ENCODE assay signal across 8 cellular contexts in genomic region chr5:138632900-138633489, GRCh38. TPM values are rescaled to one million over a fixed set of nuclear protein-coding genes. Genes with fewer than 3 reads are reported as not detected.
DNase-seq lines count a peak whose midpoint lies in the region; TF ChIP-seq lines count a peak whose summit lies in the region.

No MANE protein-coding gene starts in this region.

- 36 to 41% methylated on average over 16 to 17 of the region's 17 CpGs for WGBS in GM23248 (ENCODE audit: low coverage in 1 of 2, low lambda C conversion rate in 2 of 2, missing lambda C conversion rate in 2 of 2), 2 experiments

- H3K79me2 ChIP-seq in GM23248 (ENCODE audit: insufficient read depth), result no peaks in the 10 kb centered on the region

- H2AFZ ChIP-seq in GM23248, result peak overlapping the region; percentile 67

- H3K9me3 Mint-ChIP-seq in nephron progenitor cell, result no peaks in the 10 kb centered on the region

- H3K4me3 Mint-ChIP-seq in nephron progenitor cell, result no peak overlapping the region

- H3K36me3 ChIP-seq in BE2C (no peaks in the 10 kb centered on the region), GM23248 (ENCODE audit: low read depth) (no peaks in the 10 kb centered on the region)

- H3K27ac Mint-ChIP-seq in nephron progenitor cell, result peak overlapping the region; percentile 80

- H3K27ac ChIP-seq in GM23248, result no peak overlapping the region

- H3K9me3 ChIP-seq in BE2C (no peaks in the 10 kb centered on the region), GM23248 (ENCODE audit: low read depth) (no peaks in the 10 kb centered on the region)

- TF ChIP-seq CTCF in BE2C (IDR thresholded peaks at IDR 0.05; ENCODE audit: low read depth, low read length) (peak; percentile 65), fibroblast of pulmonary artery (IDR thresholded peaks at IDR 0.05; ENCODE audit: low read length, missing control alignments) (peak; percentile 52), nephron progenitor cell (IDR thresholded peaks at IDR 0.05) (peak; percentile 56)

- H3K27me3 ChIP-seq in BE2C (no peaks in the 10 kb centered on the region), GM23248 (replicated peaks; ENCODE audit: insufficient read depth) (no peaks in the 10 kb centered on the region)

- H3K9ac ChIP-seq in GM23248, result no peak overlapping the region

- DNase-seq in BE2C (peak; percentile 77), GM23248 (peak; percentile 90), SKM-1 treated with dmso at 0.1 percent for 144 hours (lab: John Stamatoyannopoulos, UW; ENCODE audit: unreplicated experiment) (peak; percentile 72), fibroblast of pulmonary artery (ENCODE audit: low read depth) (peak; percentile 90), nephron progenitor cell (peak; percentile 52), NCI-H524 treated with DMSO at 0.1 percent for 48 hours (lab: John Stamatoyannopoulos, UW) (no peak), NCI-H1048 (lab: John Stamatoyannopoulos, UW) (no peak), NCI-H1105 (lab: John Stamatoyannopoulos, UW) (no peak)

- H3K9me2 ChIP-seq in GM23248 (ENCODE audit: insufficient read depth), result no peaks in the 10 kb centered on the region

- no peak overlapping the region for H3K4me2 ChIP-seq in GM23248 (ENCODE audit: unreplicated experiment)

- H3K4me3 ChIP-seq in BE2C (ENCODE audit: low read depth, low read length) (no peak overlapping the region), GM23248 (no peak overlapping the region), fibroblast of pulmonary artery (replicated peaks; ENCODE audit: low read depth, low read length) (no peak overlapping the region)

- H3F3A ChIP-seq in GM23248 (ENCODE audit: insufficient read depth), result no peaks in the 10 kb centered on the region

- H3K36me3 Mint-ChIP-seq in nephron progenitor cell (ENCODE audit: low read depth), result no peaks in the 10 kb centered on the region

- H3K27me3 Mint-ChIP-seq in nephron progenitor cell (ENCODE audit: low read depth, poor library complexity), result peaks cover 16% of the 10 kb centered on the region

- in situ Hi-C loops in GM23248 (cut with MboI), result no loop called here

- H3K4me1 Mint-ChIP-seq in nephron progenitor cell, result peaks cover 45% of the 10 kb centered on the region

- no peaks in the 10 kb centered on the region for H4K20me1 ChIP-seq in GM23248 (ENCODE audit: insufficient read depth)

- H3K4me1 ChIP-seq in BE2C, result no peaks in the 10 kb centered on the region
- H3K4me1 ChIP-seq in GM23248 (ENCODE audit: insufficient read depth), result no peaks in the 10 kb centered on the region

RNA-seq across cellular contexts. Expression of gene HSPA9, which starts 57.8 kb away (rescaled TPM):
- 1,185 TPM for polyA plus RNA-seq in BE2C (2012; ENCODE audit: insufficient read depth, insufficient read length, low read depth)
- total RNA-seq in GM23248 (2014; rRNA removed; shearing (Covaris generic)), result 380 and 564 TPM in 2 replicates
- polyA plus RNA-seq in GM23248 (2016; fragmentation: Nextera tagmentation; extraction: Ambion mirVana), result 225 and 233 TPM in 2 replicates

Comparison
In these comparisons a context has a peak if more than half of its experiments do, and no peak if none do; other contexts are left out.
1. DNase-seq: peak in BE2C (single experiment), GM23248 (single experiment), SKM-1 treated with dmso at 0.1 percent for 144 hours (single experiment), fibroblast of pulmonary artery (single experiment) and nephron progenitor cell (single experiment); none in NCI-H524 treated with DMSO at 0.1 percent for 48 hours (single experiment), NCI-H1048 (single experiment) and NCI-H1105 (single experiment).
2. Peak in every context shown above with its lines, with median percentiles within 50 percentile points of each other: CTCF ChIP-seq.